Comparison of ENCODE assay signal across 13 cellular contexts in the genomic region with DNA sequence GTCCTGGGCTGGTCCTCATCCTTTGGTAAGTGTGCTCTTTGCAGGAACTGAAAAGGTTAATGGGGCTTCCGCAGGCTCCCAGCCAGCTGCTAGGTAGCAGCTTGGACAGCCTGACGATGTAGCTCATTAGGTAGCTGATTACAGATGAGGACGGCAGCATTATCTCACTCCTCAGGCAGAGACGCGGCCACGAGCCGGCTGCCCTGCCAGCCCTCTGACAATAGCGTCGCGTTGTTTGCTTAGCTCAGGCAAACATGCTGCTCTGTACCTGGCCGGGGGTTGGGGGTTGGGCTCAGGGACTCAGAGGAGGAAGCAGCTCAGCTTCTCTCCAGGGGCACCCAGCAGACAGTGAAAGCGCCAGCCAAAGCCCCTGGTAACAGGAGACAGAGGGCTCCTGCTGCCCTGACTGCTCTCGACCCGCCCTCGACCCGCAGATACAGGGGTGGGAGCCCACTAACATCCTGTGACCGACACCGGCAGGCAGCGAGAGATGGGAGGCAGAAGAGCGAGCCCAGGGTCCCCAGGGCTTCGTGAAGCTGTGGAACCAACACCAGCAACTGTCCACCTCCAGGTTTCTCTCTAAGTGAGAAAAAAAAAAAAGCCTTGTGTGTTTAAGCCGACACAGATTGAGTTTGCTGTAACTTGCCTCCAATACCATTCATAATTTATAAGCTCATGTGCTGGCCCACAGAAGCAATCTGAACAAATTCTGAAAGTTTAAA. TPM values are rescaled to one million over a fixed set of nuclear protein-coding genes. Genes with fewer than 3 reads are reported as not detected.
DNase-seq lines count a peak whose midpoint lies in the region; ATAC-seq, FAIRE-seq and TF ChIP-seq lines count a peak whose summit lies in the region.
"Had no signal": no experiment of that assay in that cellular context is flagged by ENCODE, and none has a peak within 500 bp of the region (broad histone marks: within the 10 kb centered on the region; RNA-seq: fewer than 3 reads in every experiment).

No MANE protein-coding gene starts in this region.

- TF ChIP-seq RAD21 in neural cell (conservative IDR thresholded peaks at IDR 0.05): no peak

- CTCF ChIA-PET in HEK293 (lab: Yijun Ruan, JAX): interaction anchor here (0.5 to 2.5 kb wide), 5 partner anchors 9 to 991 kb away, joined by 3 to 11 read pairs (median 4); no protein-coding TSS in a partner anchor

- H3K4me1 ChIP-seq in HEK293 (ENCODE audit: control insufficient read depth, insufficient read depth, low read length) (peaks cover 2% of the 10 kb centered on the region; the same call in 1 of the 2 replicates), suprapubic skin (peaks cover 24% of the 10 kb centered on the region)
- H3K4me1 ChIP-seq: parathyroid adenoma had no signal

- H3K9me2 ChIP-seq in neural cell (ENCODE audit: insufficient read depth, low read length): no peaks in the 10 kb centered on the region

- peak overlapping the region; percentile 47 for H3K9ac ChIP-seq in neural cell (ENCODE audit: low read length)
- H3K9ac ChIP-seq: parathyroid adenoma had no signal

- peaks cover 2 to 8% of the 10 kb centered on the region in 2 donors for H3K4me1 Mint-ChIP-seq in stimulated activated naive B cell treated with anti-CD40 and anti-IgM and Interleukin-4, amounts not matched to agents 10 μg/mL and 1 μg/mL and 100 μg/mL, for 72 hours

- H3K27me3 Mint-ChIP-seq in stimulated activated naive B cell treated with anti-CD40 and anti-IgM and Interleukin-4, amounts not matched to agents 10 μg/mL and 1 μg/mL and 100 μg/mL, for 72 hours: peaks cover 44 to 66% of the 10 kb centered on the region in 2 donors

- H3K36me3 ChIP-seq in HEK293 (ENCODE audit: control insufficient read depth in 2 of 2, insufficient read depth in 1 of 2, low read length in 2 of 2): no peaks in the 10 kb centered on the region
- no peaks in the 10 kb centered on the region for H3K36me3 ChIP-seq in WERI-Rb-1
- H3K36me3 ChIP-seq in neural cell (ENCODE audit: insufficient read depth, low read length): no peaks in the 10 kb centered on the region
- no peaks in the 10 kb centered on the region for H3K36me3 ChIP-seq in suprapubic skin

- H3K9me3 Mint-ChIP-seq in stimulated activated naive B cell treated with anti-CD40 and anti-IgM and Interleukin-4, amounts not matched to agents 10 μg/mL and 1 μg/mL and 100 μg/mL, for 72 hours: peaks cover 0 to 2% of the 10 kb centered on the region in 2 donors

- no peaks in the 10 kb centered on the region for H3K36me3 Mint-ChIP-seq in stimulated activated naive B cell treated with anti-CD40 and anti-IgM and Interleukin-4, amounts not matched to agents 10 μg/mL and 1 μg/mL and 100 μg/mL, for 72 hours

- no peak for ATAC-seq in stimulated activated naive B cell treated with anti-CD40 and anti-IgM and Interleukin-4, amounts not matched to agents 10 μg/mL and 1 μg/mL and 100 μg/mL, for 72 hours (replicated peaks)

- no peak for TF ChIP-seq EP300 in neural cell (conservative IDR thresholded peaks at IDR 0.05; ENCODE audit: poor library complexity, severe bottlenecking)
- TF ChIP-seq EP300 in suprapubic skin (IDR thresholded peaks at IDR 0.05): no peak

- no peaks in the 10 kb centered on the region for H3K9me3 ChIP-seq in HEK293 (ENCODE audit: control insufficient read depth, insufficient read depth, low read depth, low read length)
- no peaks in the 10 kb centered on the region for H3K9me3 ChIP-seq in WERI-Rb-1 (ENCODE audit: severe bottlenecking)
- H3K9me3 ChIP-seq in neural cell (ENCODE audit: low read length): no peaks in the 10 kb centered on the region
- H3K9me3 ChIP-seq in suprapubic skin: no peaks in the 10 kb centered on the region

- H3K27ac ChIP-seq in HEK293 (ENCODE audit: extremely low read depth, low read depth, low read length): no peak overlapping the region
- no peak overlapping the region for H3K27ac ChIP-seq in WERI-Rb-1
- H3K27ac ChIP-seq in neural cell (ENCODE audit: low read length): peak overlapping the region; percentile 55
- H3K27ac ChIP-seq in suprapubic skin: no peak overlapping the region
- H3K27ac ChIP-seq: parathyroid adenoma had no signal

- H3K27me3 ChIP-seq in WERI-Rb-1 (ENCODE audit: insufficient read depth, low read depth, severe bottlenecking) (no peaks in the 10 kb centered on the region), neural cell (ENCODE audit: insufficient read depth, low read depth, low read length) (no peaks in the 10 kb centered on the region), suprapubic skin (peaks cover 52% of the 10 kb centered on the region)

- no peak overlapping the region for H3K4me2 ChIP-seq in neural cell (ENCODE audit: low read length)

- H3K79me2 ChIP-seq in neural cell (replicated peaks; ENCODE audit: insufficient read depth, low read length): no peaks in the 10 kb centered on the region
- H3K79me2 ChIP-seq: parathyroid adenoma had no signal

- H3K4me3 ChIP-seq in HEK293 (ENCODE audit: low read depth, low read length) (no peak overlapping the region), WERI-Rb-1 (ENCODE audit: low read depth, low read length) (peak overlapping the region; percentile 10), neural cell (ENCODE audit: low read length) (peak overlapping the region; percentile 41), suprapubic skin (no peak overlapping the region)

- no peak overlapping the region for H3K4me3 Mint-ChIP-seq in stimulated activated naive B cell treated with anti-CD40 and anti-IgM and Interleukin-4, amounts not matched to agents 10 μg/mL and 1 μg/mL and 100 μg/mL, for 72 hours

- peak overlapping the region; percentile 6 for H2AFZ ChIP-seq in neural cell (ENCODE audit: low read depth, low read length)
- H2AFZ ChIP-seq: parathyroid adenoma had no signal

- TF ChIP-seq CTCF in HEK293 (tag by site-specific recombination; IDR thresholded peaks at IDR 0.05): no peak
- no peak for TF ChIP-seq CTCF in WERI-Rb-1 (IDR thresholded peaks at IDR 0.05; ENCODE audit: low read depth, low read length)
- TF ChIP-seq CTCF in neural cell (IDR thresholded peaks at IDR 0.05; ENCODE audit: poor library complexity, severe bottlenecking): no peak
- TF ChIP-seq CTCF in suprapubic skin (IDR thresholded peaks at IDR 0.05): no peak

- H4K20me1 ChIP-seq in neural cell (ENCODE audit: insufficient read depth): no peaks in the 10 kb centered on the region

- H3F3A ChIP-seq in neural cell (ENCODE audit: insufficient read depth, low read length, poor library complexity, severe bottlenecking): peaks cover 4% of the 10 kb centered on the region

- POLR2A ChIA-PET in HEK293 (lab: Yijun Ruan, JAX): interaction anchor here (0.7 to 1.1 kb wide), 2 partner anchors 20 to 298 kb away, joined by 3 to 7 read pairs; a partner anchor contains a TSS

- no peak for FAIRE-seq in GM12891 (lab: Jason Lieb, UNC)

- WGBS in suprapubic skin: 52% methylated on average over 13 of the region's 22 CpGs

- no peak for TF ChIP-seq POLR2A in suprapubic skin (IDR thresholded peaks at IDR 0.05)
- TF ChIP-seq POLR2A in GM12891 (IDR thresholded peaks at IDR 0.05; ENCODE audit: low read depth, low read length): no peak

- DNase-seq in NCI-H2081 treated with DMSO at 0.1 percent for 48 hours (lab: John Stamatoyannopoulos, UW) (peak; percentile 89), WERI-Rb-1 (peak; percentile 68), suprapubic skin (ENCODE audit: low spot score in 2 of 2) (no peak), GM12891 (ENCODE audit: insufficient read length, low spot score) (no peak)
- no peak for DNase-seq in stimulated activated naive B cell treated with anti-CD40 and anti-IgM and Interleukin-4, amounts not matched to agents 10 μg/mL and 1 μg/mL and 100 μg/mL, for 72 hours
- no peak for DNase-seq in activated effector memory CD4-positive, alpha-beta T cell treated with Interleukin-2 at 50 U/mL for 16 hours
- DNase-seq: activated T-cell treated with anti-CD3 and anti-CD28 coated beads, Interleukin-2, amount 50 U/mL, for 48 hours; cerebellar nuclear complex; head of caudate nucleus; KBM-7 had no signal

- no peak overlapping the region for H3K27ac Mint-ChIP-seq in stimulated activated naive B cell treated with anti-CD40 and anti-IgM and Interleukin-4, amounts not matched to agents 10 μg/mL and 1 μg/mL and 100 μg/mL, for 72 hours

TF ChIP-seq in HEK293, 187 proteins besides CTCF, POLR2A, EP300 and RAD21 (continues in another document):
- 0 out of 2 replicates have a peak, but pooled peaks have one; percentile 12 for TF ChIP-seq ZIC2 (tag by site-specific recombination; IDR thresholded peaks at IDR 0.05)
- TF ChIP-seq ZNF366 (tag by site-specific recombination; conservative IDR thresholded peaks at IDR 0.05): no peak
- peak; percentile 53 for TF ChIP-seq ZNF335 (tag by site-specific recombination; conservative IDR thresholded peaks at IDR 0.05)
- TF ChIP-seq YY2 (tag by site-specific recombination; IDR thresholded peaks at IDR 0.05): no peak
- TF ChIP-seq ZNF433 (tag by site-specific recombination; IDR thresholded peaks at IDR 0.05; ENCODE audit: low read depth): no peak

TF ChIP-seq in neural cell, 6 proteins besides CTCF, POLR2A, EP300 and RAD21:
- TF ChIP-seq POLR2AphosphoS5 (IDR thresholded peaks at IDR 0.05) (peak; percentile 35), EZH2 (IDR thresholded peaks at IDR 0.05; ENCODE audit: borderline replicate concordance, insufficient read depth, low read length, poor library complexity, severe bottlenecking) (no peak), SMC3 (conservative IDR thresholded peaks at IDR 0.05; ENCODE audit: poor library complexity) (no peak)

TF ChIP-seq in GM12891, 5 proteins besides CTCF, POLR2A, EP300 and RAD21:
- no peak for TF ChIP-seq POU2F2 (IDR thresholded peaks at IDR 0.05; ENCODE audit: low read depth, low read length)
- no peak for TF ChIP-seq POLR2AphosphoS5 (IDR thresholded peaks at IDR 0.05; ENCODE audit: low read depth, low read length)
- TF ChIP-seq PAX5 (IDR thresholded peaks at IDR 0.05; ENCODE audit: insufficient read depth, low read length, severe bottlenecking): no peak
- TF ChIP-seq SPI1 (IDR thresholded peaks at IDR 0.05; ENCODE audit: low read depth, low read length): no peak
- no peak for TF ChIP-seq TAF1 (IDR thresholded peaks at IDR 0.05; ENCODE audit: low read depth, low read length)

RNA-seq across cellular contexts. Expression of a gene that starts 53.4 kb away (rescaled TPM):
- 6.8 and 14.8 TPM in 2 replicates for polyA plus RNA-seq in neural cell
- polyA minus RNA-seq in neural cell: 5.1 and 9.8 TPM in 2 replicates
- not detected for total RNA-seq in suprapubic skin
- polyA plus RNA-seq in GM12891 (2012; ENCODE audit: low read depth, missing spikeins): not detected

Comparison
In these comparisons a context has a peak if more than half of its experiments do, and no peak if none do; other contexts are left out.
1. H3K4me3 ChIP-seq: peak in WERI-Rb-1 (single experiment) and neural cell (single experiment); none in HEK293 (single experiment) and suprapubic skin (single experiment).
2. DNase-seq: peak in NCI-H2081 treated with DMSO at 0.1 percent for 48 hours (single experiment) and WERI-Rb-1 (single experiment); none in stimulated activated naive B cell treated with anti-CD40 and anti-IgM and Interleukin-4, amounts not matched to agents 10 μg/mL and 1 μg/mL and 100 μg/mL, for 72 hours (single experiment), suprapubic skin (0 of 2), activated effector memory CD4-positive, alpha-beta T cell treated with Interleukin-2 at 50 U/mL for 16 hours (single experiment) and GM12891 (single experiment).